In genomic region chr16:74071996-74072559, GRCh38 we compare ENCODE assay signal across 30 cellular contexts.
"Had no signal": no experiment of that assay in that cellular context is flagged by ENCODE, and none has a peak within 500 bp of the region (broad histone marks: within the 10 kb centered on the region; RNA-seq: fewer than 3 reads in every experiment).

No MANE protein-coding gene starts in this region.

- H3K27ac ChIP-seq: breast epithelium, heart right ventricle, neutrophil, ovary, skin epidermis, tibial artery, upper lobe of right lung had no signal

- H3K36me3 ChIP-seq: breast epithelium, heart right ventricle, neutrophil, ovary, tibial artery, upper lobe of right lung had no signal

- H3K27me3 ChIP-seq: breast epithelium, neutrophil, ovary, tibial artery, upper lobe of right lung had no signal

- H3K4me1 ChIP-seq: breast epithelium, heart right ventricle, tibial artery, upper lobe of right lung had no signal

- H3K9me3 ChIP-seq: neutrophil, ovary, upper lobe of right lung had no signal

- H3K36me3 Mint-ChIP-seq: activated naive CD4-positive, alpha-beta T cell treated with anti-CD3 and anti-CD28 coated beads, Interleukin-2, amount 50 U/mL, for 24 hours; natural killer cell treated with Interleukin-12 subunit alpha and Interleukin-12 subunit beta and Interleukin-15 and Interleukin-18, amount 100 ng/mL, for 72 hours; stimulated activated effector memory CD8-positive, alpha-beta T cell treated with anti-CD3 and anti-CD28 coated beads, Interleukin-12 subunit alpha, Interleukin-12 subunit beta, amount 100 ng/mL, for 72 hours had no signal

- H3K4me1 Mint-ChIP-seq: activated B cell treated with CpG ODN at 0.5 μM for 24 hours; activated naive CD4-positive, alpha-beta T cell treated with anti-CD3 and anti-CD28 coated beads, Interleukin-2, amount 50 U/mL, for 24 hours; activated naive CD8-positive, alpha-beta T cell treated with anti-CD3 and anti-CD28 coated beads, Interleukin-2, amount 50 U/mL, for 24 hours; activated T-helper 17 cell treated with anti-CD3 and anti-CD28 coated beads, Interleukin-2, amount 50 U/mL, for 72 hours; central memory CD8-positive, alpha-beta T cell; stimulated activated effector memory CD8-positive, alpha-beta T cell treated with anti-CD3 and anti-CD28 coated beads, Interleukin-12 subunit alpha, Interleukin-12 subunit beta, amount 100 ng/mL, for 72 hours; stimulated activated naive CD8-positive, alpha-beta T cell treated with anti-CD3 and anti-CD28 coated beads, Interleukin-15, amount 100 ng/mL, for 72 hours had no signal

- ATAC-seq: activated CD8-positive, alpha-beta T cell treated with anti-CD3 and anti-CD28 coated beads for 36 hours; activated naive CD8-positive, alpha-beta T cell treated with anti-CD3 and anti-CD28 coated beads, Interleukin-2, amount 50 U/mL, for 24 hours; activated T-cell treated with anti-CD3 and anti-CD28 coated beads, Interleukin-2, amount 50 U/mL, for 4 hours; activated T-helper 17 cell treated with anti-CD3 and anti-CD28 coated beads, Interleukin-2, amount 50 U/mL, for 72 hours; heart right ventricle; left ventricle myocardium superior; mucosa of descending colon; natural killer cell treated with Interleukin-12 subunit alpha and Interleukin-12 subunit beta and Interleukin-15 and Interleukin-18, amount 100 ng/mL, for 72 hours; sciatic nerve; stimulated activated effector memory CD8-positive, alpha-beta T cell treated with anti-CD3 and anti-CD28 coated beads, Interleukin-12 subunit alpha, Interleukin-12 subunit beta, amount 100 ng/mL, for 72 hours; stimulated activated naive CD8-positive, alpha-beta T cell treated with anti-CD3 and anti-CD28 coated beads, Interleukin-15, amount 100 ng/mL, for 72 hours; upper lobe of right lung had no signal

- H3K4me3 Mint-ChIP-seq: activated B cell treated with CpG ODN at 0.5 μM for 24 hours; activated CD8-positive, alpha-beta T cell treated with anti-CD3 and anti-CD28 coated beads for 36 hours; activated naive CD4-positive, alpha-beta T cell treated with anti-CD3 and anti-CD28 coated beads, Interleukin-2, amount 50 U/mL, for 24 hours; activated naive CD8-positive, alpha-beta T cell treated with anti-CD3 and anti-CD28 coated beads, Interleukin-2, amount 50 U/mL, for 24 hours; activated T-cell treated with anti-CD3 and anti-CD28 coated beads, Interleukin-2, amount 50 U/mL, for 4 hours; activated T-helper 17 cell treated with anti-CD3 and anti-CD28 coated beads, Interleukin-2, amount 50 U/mL, for 72 hours; central memory CD8-positive, alpha-beta T cell; natural killer cell treated with Interleukin-12 subunit alpha and Interleukin-12 subunit beta and Interleukin-15 and Interleukin-18, amount 100 ng/mL, for 72 hours; stimulated activated effector memory CD8-positive, alpha-beta T cell treated with anti-CD3 and anti-CD28 coated beads, Interleukin-12 subunit alpha, Interleukin-12 subunit beta, amount 100 ng/mL, for 72 hours; stimulated activated naive CD8-positive, alpha-beta T cell treated with anti-CD3 and anti-CD28 coated beads, Interleukin-15, amount 100 ng/mL, for 72 hours; T-helper 2 cell treated with Interferon-gamma antibody and Interleukin-4, amounts not matched to agents 5 μg/mL and 100 μg/mL, for 36 hours had no signal

- H3K27me3 Mint-ChIP-seq: activated B cell treated with CpG ODN at 0.5 μM for 24 hours; activated naive CD4-positive, alpha-beta T cell treated with anti-CD3 and anti-CD28 coated beads, Interleukin-2, amount 50 U/mL, for 24 hours; activated naive CD8-positive, alpha-beta T cell treated with anti-CD3 and anti-CD28 coated beads, Interleukin-2, amount 50 U/mL, for 24 hours; central memory CD8-positive, alpha-beta T cell; natural killer cell treated with Interleukin-12 subunit alpha and Interleukin-12 subunit beta and Interleukin-15 and Interleukin-18, amount 100 ng/mL, for 72 hours had no signal

- H3K27ac Mint-ChIP-seq: activated B cell treated with CpG ODN at 0.5 μM for 24 hours; activated CD8-positive, alpha-beta T cell treated with anti-CD3 and anti-CD28 coated beads for 36 hours; activated naive CD4-positive, alpha-beta T cell treated with anti-CD3 and anti-CD28 coated beads, Interleukin-2, amount 50 U/mL, for 24 hours; activated naive CD8-positive, alpha-beta T cell treated with anti-CD3 and anti-CD28 coated beads, Interleukin-2, amount 50 U/mL, for 24 hours; activated T-helper 17 cell treated with anti-CD3 and anti-CD28 coated beads, Interleukin-2, amount 50 U/mL, for 72 hours; natural killer cell treated with Interleukin-12 subunit alpha and Interleukin-12 subunit beta and Interleukin-15 and Interleukin-18, amount 100 ng/mL, for 72 hours; progenitor cell of endocrine pancreas; stimulated activated effector memory CD8-positive, alpha-beta T cell treated with anti-CD3 and anti-CD28 coated beads, Interleukin-12 subunit alpha, Interleukin-12 subunit beta, amount 100 ng/mL, for 72 hours; stimulated activated naive CD8-positive, alpha-beta T cell treated with anti-CD3 and anti-CD28 coated beads, Interleukin-15, amount 100 ng/mL, for 72 hours; T-helper 2 cell treated with Interferon-gamma antibody and Interleukin-4, amounts not matched to agents 5 μg/mL and 100 μg/mL, for 36 hours had no signal

- DNase-seq: activated B cell treated with CpG ODN at 0.5 μM for 24 hours; activated CD4-positive, alpha-beta T cell treated with anti-CD3 and anti-CD28 coated beads, Interleukin-2, amount 50 U/mL, for 1 hour; activated CD8-positive, alpha-beta T cell treated with anti-CD3 and anti-CD28 coated beads for 36 hours; activated naive CD8-positive, alpha-beta T cell treated with anti-CD3 and anti-CD28 coated beads, Interleukin-2, amount 50 U/mL, for 24 hours; activated T-cell treated with anti-CD3 and anti-CD28 coated beads, Interleukin-2, amount 50 U/mL, for 4 hours; dermis blood vessel endothelial cell; effector CD4-positive, alpha-beta T cell; foreskin fibroblast; heart right ventricle; islet precursor cell; left ventricle myocardium superior; mucosa of descending colon; ovary; retina; stimulated activated CD4-positive, alpha-beta T cell treated with anti-CD3 and anti-CD28 coated beads, Interleukin-4, amount 100 ng/mL, for 24 hours; stimulated activated naive CD8-positive, alpha-beta T cell treated with anti-CD3 and anti-CD28 coated beads, Interleukin-15, amount 100 ng/mL, for 72 hours; T-helper 1 cell; tibial artery; upper lobe of right lung had no signal

- H3K4me3 ChIP-seq: breast epithelium, heart right ventricle, mucosa of descending colon, ovary, skin epidermis, tibial artery, upper lobe of right lung had no signal
